ENCODE assay signal across 15 cellular contexts in genomic region chr1:3928622-3929021, GRCh38.
"Had no signal": no experiment of that assay in that cellular context is flagged by ENCODE, and none has a peak within 500 bp of the region (broad histone marks: within the 10 kb centered on the region; RNA-seq: fewer than 3 reads in every experiment).

No MANE protein-coding gene starts in this region.

- H3K27me3 ChIP-seq: cardiac muscle cell had no signal

- H3K4me3 Mint-ChIP-seq: activated naive CD4-positive, alpha-beta T cell treated with anti-CD3 and anti-CD28 coated beads for 36 hours; activated T-helper 17 cell treated with anti-CD3 and anti-CD28 coated beads, Interleukin-2, amount 50 U/mL, for 72 hours; immature natural killer cell; naive thymus-derived CD8-positive, alpha-beta T cell; type B pancreatic cell had no signal

- H3K4me3 ChIP-seq: cardiac muscle cell, esophagus squamous epithelium, mucosa of descending colon had no signal

- H3K36me3 Mint-ChIP-seq: immature natural killer cell; naive thymus-derived CD8-positive, alpha-beta T cell; type B pancreatic cell had no signal

- H3K36me3 ChIP-seq: cardiac muscle cell, esophagus squamous epithelium had no signal

- DNase-seq: activated CD4-positive, alpha-beta T cell treated with anti-CD3 and anti-CD28 coated beads for 4 hours; activated naive CD4-positive, alpha-beta T cell treated with anti-CD3 and anti-CD28 coated beads for 36 hours; activated T-cell treated with anti-CD3 and anti-CD28 coated beads for 4 hours; esophagus squamous epithelium; foreskin fibroblast; immature natural killer cell; mammary epithelial cell; mucosa of descending colon; naive thymus-derived CD8-positive, alpha-beta T cell; stimulated activated CD4-positive, alpha-beta T cell treated with anti-CD3 and anti-CD28 coated beads, Interleukin-12 subunit alpha, Interleukin-12 subunit beta, amount 100 ng/mL, for 4 hours; stimulated activated CD4-positive, alpha-beta T cell treated with anti-CD3 and anti-CD28 coated beads, Interleukin-2, amount 100 ng/mL, for 48 hours; stimulated activated naive CD4-positive, alpha-beta T cell treated with Interleukin-2 at 50 U/mL for 16 hours had no signal

- H3K4me1 Mint-ChIP-seq: immature natural killer cell had no signal

- H3K27ac Mint-ChIP-seq: activated naive CD4-positive, alpha-beta T cell treated with anti-CD3 and anti-CD28 coated beads for 36 hours; activated T-helper 17 cell treated with anti-CD3 and anti-CD28 coated beads, Interleukin-2, amount 50 U/mL, for 72 hours; type B pancreatic cell had no signal

- H3K4me1 ChIP-seq: esophagus squamous epithelium had no signal

- H3K9me3 Mint-ChIP-seq: immature natural killer cell had no signal

- ATAC-seq: activated T-helper 17 cell treated with anti-CD3 and anti-CD28 coated beads, Interleukin-2, amount 50 U/mL, for 72 hours; mucosa of descending colon; naive thymus-derived CD8-positive, alpha-beta T cell had no signal

- H3K27ac ChIP-seq: cardiac muscle cell, esophagus squamous epithelium had no signal

- H3K9me3 ChIP-seq: esophagus squamous epithelium, mucosa of descending colon had no signal

- H3K27me3 Mint-ChIP-seq: activated T-helper 17 cell treated with anti-CD3 and anti-CD28 coated beads, Interleukin-2, amount 50 U/mL, for 72 hours had no signal
